1 cellular context compared by ENCODE assay signal in genomic region chr1:24966724-24967346, GRCh38.
TF ChIP-seq lines count a peak whose summit lies in the region.

No MANE protein-coding gene starts in this region.

TF ChIP-seq in K562, 482 proteins besides CTCF, POLR2A, EP300 and RAD21 (continued from another document and continues in another):
- peak; percentile 71 to 80 for TF ChIP-seq TRIM24 (IDR thresholded peaks at IDR 0.05)
- TF ChIP-seq SMAD3 (CRISPR knock-in tag; conservative IDR thresholded peaks at IDR 0.05), result no peak
- 0 out of 2 replicates have a peak, but pooled peaks have one; percentile 37 for TF ChIP-seq JUNB (CRISPR knock-in tag; conservative IDR thresholded peaks at IDR 0.05)
- peak; percentile 53; the same call in 1 of the 2 replicates for TF ChIP-seq ZNF239 (CRISPR knock-in tag; IDR thresholded peaks at IDR 0.05)
- peak; percentile 91 for TF ChIP-seq JUN (IDR thresholded peaks at IDR 0.05; ENCODE audit: borderline replicate concordance, low read depth, low read length)
- peak; percentile 70; the same call in 1 of the 2 replicates for TF ChIP-seq JUN (CRISPR knock-in tag; IDR thresholded peaks at IDR 0.05; ENCODE audit: borderline replicate concordance)
- 0 out of 2 replicates have a peak, but pooled peaks have one; percentile 46 for TF ChIP-seq ETV5 (CRISPR knock-in tag; IDR thresholded peaks at IDR 0.05; ENCODE audit: low read depth)
- TF ChIP-seq ZSCAN29 (IDR thresholded peaks at IDR 0.05), result no peak
- no peak for TF ChIP-seq HMBOX1 (IDR thresholded peaks at IDR 0.05)
- TF ChIP-seq MAFF (IDR thresholded peaks at IDR 0.05; ENCODE audit: low read length), result peak; percentile 9; the same call in 1 of the 2 replicates
- TF ChIP-seq MEF2D (tag; conservative IDR thresholded peaks at IDR 0.05; ENCODE audit: low read depth), result 0 out of 2 replicates have a peak, but pooled peaks have one; percentile 1
- TF ChIP-seq BCL6 (CRISPR knock-in tag; IDR thresholded peaks at IDR 0.05), result no peak
- peak in 1 of 2 experiments; percentile 41; a peak in 1 of 4 replicates for TF ChIP-seq SRF (CRISPR knock-in tag; IDR thresholded peaks at IDR 0.05)
- no peak for TF ChIP-seq HOXB6 (CRISPR knock-in tag; IDR thresholded peaks at IDR 0.05; ENCODE audit: borderline replicate concordance)
- TF ChIP-seq TFAP4 (CRISPR knock-in tag; IDR thresholded peaks at IDR 0.05; ENCODE audit: borderline replicate concordance), result peak; percentile 72
- TF ChIP-seq GTF2B (IDR thresholded peaks at IDR 0.05; ENCODE audit: extremely low read depth, insufficient read length), result no peak
- TF ChIP-seq SMARCE1 (IDR thresholded peaks at IDR 0.05), result 0 out of 2 replicates have a peak, but pooled peaks have one; percentile 38
- 0 out of 2 replicates have a peak, but pooled peaks have one; percentile 23 for TF ChIP-seq PKNOX1 (IDR thresholded peaks at IDR 0.05)
- TF ChIP-seq ESRRA (IDR thresholded peaks at IDR 0.05; ENCODE audit: borderline replicate concordance, low read depth), result peak; percentile 37; the same call in 1 of the 2 replicates
- TF ChIP-seq RNF219 (CRISPR knock-in tag; IDR thresholded peaks at IDR 0.05), result no peak
- 0 out of 2 replicates have a peak, but pooled peaks have one; percentile 3 for TF ChIP-seq ZNF592 (IDR thresholded peaks at IDR 0.05)
- peak; percentile 53; the same call in 1 of the 2 replicates for TF ChIP-seq VEZF1 (CRISPR knock-in tag; IDR thresholded peaks at IDR 0.05)
- TF ChIP-seq ZNF79 (CRISPR knock-in tag; IDR thresholded peaks at IDR 0.05; ENCODE audit: low read depth), result no peak
- no peak for TF ChIP-seq BHLHE40 (IDR thresholded peaks at IDR 0.05; ENCODE audit: low read length)
- peak; percentile 71 for TF ChIP-seq DPF2 (IDR thresholded peaks at IDR 0.05)
- TF ChIP-seq STAG1 (CRISPR knock-in tag; IDR thresholded peaks at IDR 0.05; ENCODE audit: borderline replicate concordance), result no peak
- TF ChIP-seq SMAD4 (CRISPR knock-in tag; conservative IDR thresholded peaks at IDR 0.05), result peak; percentile 41
- TF ChIP-seq HDAC3 (IDR thresholded peaks at IDR 0.05; ENCODE audit: borderline replicate concordance, partially characterized antibody), result peak; percentile 40
- peak; percentile 99 for TF ChIP-seq ATF3 (IDR thresholded peaks at IDR 0.05)
- TF ChIP-seq ATF3 (CRISPR knock-in tag; conservative IDR thresholded peaks at IDR 0.05), result peak; percentile 83; the same call in 1 of the 2 replicates
- no peak for TF ChIP-seq HDAC8 (tag; IDR thresholded peaks at IDR 0.05)
- no peak for TF ChIP-seq ZC3H4 (CRISPR knock-in tag; IDR thresholded peaks at IDR 0.05; ENCODE audit: borderline replicate concordance)
- TF ChIP-seq KDM2B (CRISPR knock-in tag; IDR thresholded peaks at IDR 0.05), result no peak
- no peak for TF ChIP-seq ZFX (CRISPR knock-in tag; IDR thresholded peaks at IDR 0.05)
- peak in 1 of 2 experiments; percentile 45; a peak in 1 of 4 replicates for TF ChIP-seq ZNF318 (IDR thresholded peaks at IDR 0.05; ENCODE audit: borderline replicate concordance in 1 of 2, low read depth in 1 of 2)
- no peak for TF ChIP-seq ZNF444 (CRISPR knock-in tag; IDR thresholded peaks at IDR 0.05)
- 0 out of 2 replicates have a peak, but pooled peaks have one; percentile 24 for TF ChIP-seq RNF2 (IDR thresholded peaks at IDR 0.05)
